8 cellular contexts compared by ENCODE assay signal in genomic region chr19:38869836-38870607, GRCh38. TPM values are rescaled to one million over a fixed set of nuclear protein-coding genes. Genes with fewer than 3 reads are reported as not detected.
DNase-seq lines count a peak whose midpoint lies in the region; ATAC-seq and TF ChIP-seq lines count a peak whose summit lies in the region.

No MANE protein-coding gene starts in this region.

- H3K9me3 Mint-ChIP-seq in activated T-helper 1 cell treated with anti-CD3 and anti-CD28 coated beads, Interleukin-12 subunit alpha, Interleukin-12 subunit beta, Interleukin-2, Interleukin-4 antibody, amounts not matched to agents 30 ng/mL and 10 ng/mL and 1 ng/mL, durations not matched to agents 14 hours and 24 hours and 36 hours, result no peaks in the 10 kb centered on the region
- peaks cover 4% of the 10 kb centered on the region for H3K9me3 Mint-ChIP-seq in nephron progenitor cell

- peak overlapping the region; percentile 87 for H3K27ac Mint-ChIP-seq in activated T-helper 1 cell treated with anti-CD3 and anti-CD28 coated beads, Interleukin-12 subunit alpha, Interleukin-12 subunit beta, Interleukin-2, Interleukin-4 antibody, amounts not matched to agents 30 ng/mL and 10 ng/mL and 1 ng/mL, durations not matched to agents 14 hours and 24 hours and 36 hours
- no peak overlapping the region for H3K27ac Mint-ChIP-seq in nephron progenitor cell

- peak overlapping the region; percentile 64 for H3K9ac ChIP-seq in NT2/D1 (ENCODE audit: insufficient read length, low read depth)

- peak; percentile 70 for ATAC-seq in HG02763 (IDR thresholded peaks at IDR 0.05; ENCODE audit: unreplicated experiment)

- H3K4me1 Mint-ChIP-seq in activated T-helper 1 cell treated with anti-CD3 and anti-CD28 coated beads, Interleukin-12 subunit alpha, Interleukin-12 subunit beta, Interleukin-2, Interleukin-4 antibody, amounts not matched to agents 30 ng/mL and 10 ng/mL and 1 ng/mL, durations not matched to agents 14 hours and 24 hours and 36 hours (ENCODE audit: low read depth), result peaks cover 42% of the 10 kb centered on the region
- H3K4me1 Mint-ChIP-seq in nephron progenitor cell, result peaks cover 34% of the 10 kb centered on the region

- no peak for DNase-seq in NT2/D1 (ENCODE audit: low read depth, low spot score)
- peak; percentile 92 for DNase-seq in activated T-helper 1 cell treated with anti-CD3 and anti-CD28 coated beads, Interleukin-12 subunit alpha, Interleukin-12 subunit beta, Interleukin-2, Interleukin-4 antibody, amounts not matched to agents 30 ng/mL and 10 ng/mL and 1 ng/mL, durations not matched to agents 14 hours and 24 hours and 36 hours (ENCODE audit: low spot score)
- DNase-seq in fibroblast of mammary gland (ENCODE audit: low read depth), result peak; percentile 45
- DNase-seq in nephron progenitor cell, result peak; percentile 81
- peak; percentile 90 for DNase-seq in stimulated activated naive CD4-positive, alpha-beta T cell treated with Interleukin-2 at 50 U/mL for 16 hours (lab: John Stamatoyannopoulos, UW)
- DNase-seq in DMS 273 treated with DMSO at 0.1 percent for 48 hours (lab: John Stamatoyannopoulos, UW), result no peak

- H3K4me3 ChIP-seq in GM08714 (ENCODE audit: low read length), result peak overlapping the region; percentile 47; the same call in 1 of the 2 replicates
- H3K4me3 ChIP-seq in NT2/D1 (ENCODE audit: insufficient read length, low read depth), result peak overlapping the region; percentile 34
- H3K4me3 ChIP-seq in fibroblast of mammary gland (ENCODE audit: control insufficient read depth, low read depth, low read length), result peak overlapping the region; percentile 48

- H3K36me3 ChIP-seq in NT2/D1 (ENCODE audit: insufficient read depth, insufficient read length, low read length), result no peaks in the 10 kb centered on the region

- H3K27me3 ChIP-seq in NT2/D1 (ENCODE audit: insufficient read depth, insufficient read length), result peaks cover 7% of the 10 kb centered on the region

- H3K4me1 ChIP-seq in NT2/D1 (ENCODE audit: insufficient read depth, insufficient read length), result peaks cover 4% of the 10 kb centered on the region

- TF ChIP-seq CTCF in fibroblast of mammary gland (conservative IDR thresholded peaks at IDR 0.05; ENCODE audit: control insufficient read depth, insufficient read depth, low read depth, low read length) (peak; percentile 62), nephron progenitor cell (IDR thresholded peaks at IDR 0.05) (peak; percentile 57)

- peak overlapping the region; percentile 86 for H3K4me3 Mint-ChIP-seq in activated T-helper 1 cell treated with anti-CD3 and anti-CD28 coated beads, Interleukin-12 subunit alpha, Interleukin-12 subunit beta, Interleukin-2, Interleukin-4 antibody, amounts not matched to agents 30 ng/mL and 10 ng/mL and 1 ng/mL, durations not matched to agents 14 hours and 24 hours and 36 hours
- H3K4me3 Mint-ChIP-seq in nephron progenitor cell, result peak overlapping the region; percentile 74

- peaks cover 20% of the 10 kb centered on the region for H3K36me3 Mint-ChIP-seq in activated T-helper 1 cell treated with anti-CD3 and anti-CD28 coated beads, Interleukin-12 subunit alpha, Interleukin-12 subunit beta, Interleukin-2, Interleukin-4 antibody, amounts not matched to agents 30 ng/mL and 10 ng/mL and 1 ng/mL, durations not matched to agents 14 hours and 24 hours and 36 hours (ENCODE audit: low read depth)
- no peaks in the 10 kb centered on the region for H3K36me3 Mint-ChIP-seq in nephron progenitor cell (ENCODE audit: low read depth)

- intact Hi-C loops in activated T-helper 1 cell treated with anti-CD3 and anti-CD28 coated beads, Interleukin-12 subunit alpha, Interleukin-12 subunit beta, Interleukin-2, Interleukin-4 antibody, amounts not matched to agents 30 ng/mL and 10 ng/mL and 1 ng/mL, durations not matched to agents 14 hours and 24 hours and 36 hours (cut with micrococcal nuclease), result loop anchor here (1.0 kb wide), 2 partner anchors 8 to 18 kb away; partner anchors contain the start of gene RINL

- no peaks in the 10 kb centered on the region for H3K27me3 Mint-ChIP-seq in activated T-helper 1 cell treated with anti-CD3 and anti-CD28 coated beads, Interleukin-12 subunit alpha, Interleukin-12 subunit beta, Interleukin-2, Interleukin-4 antibody, amounts not matched to agents 30 ng/mL and 10 ng/mL and 1 ng/mL, durations not matched to agents 14 hours and 24 hours and 36 hours (ENCODE audit: insufficient read depth)
- H3K27me3 Mint-ChIP-seq in nephron progenitor cell (ENCODE audit: low read depth, poor library complexity), result peaks cover 17% of the 10 kb centered on the region

- no peaks in the 10 kb centered on the region for H3K9me3 ChIP-seq in NT2/D1 (ENCODE audit: insufficient read depth, low read length)

RNA-seq across cellular contexts. Expression of gene RINL, which starts 8.1 kb away (rescaled TPM):
- 70.7 and 73.1 TPM in 2 replicates for total RNA-seq in activated T-helper 1 cell treated with anti-CD3 and anti-CD28 coated beads, Interleukin-12 subunit alpha, Interleukin-12 subunit beta, Interleukin-2, Interleukin-4 antibody, amounts not matched to agents 30 ng/mL and 10 ng/mL and 1 ng/mL, durations not matched to agents 14 hours and 24 hours and 36 hours

RNA-seq across cellular contexts. Expression of gene HNRNPL, which starts 20.2 kb away (rescaled TPM):
- 632 and 659 TPM in 2 replicates for total RNA-seq in activated T-helper 1 cell treated with anti-CD3 and anti-CD28 coated beads, Interleukin-12 subunit alpha, Interleukin-12 subunit beta, Interleukin-2, Interleukin-4 antibody, amounts not matched to agents 30 ng/mL and 10 ng/mL and 1 ng/mL, durations not matched to agents 14 hours and 24 hours and 36 hours

RNA-seq across cellular contexts. Expression of gene SIRT2, which starts 29.4 kb away (rescaled TPM):
- total RNA-seq in activated T-helper 1 cell treated with anti-CD3 and anti-CD28 coated beads, Interleukin-12 subunit alpha, Interleukin-12 subunit beta, Interleukin-2, Interleukin-4 antibody, amounts not matched to agents 30 ng/mL and 10 ng/mL and 1 ng/mL, durations not matched to agents 14 hours and 24 hours and 36 hours, result 28.3 and 28.7 TPM in 2 replicates

RNA-seq across cellular contexts. Expression of gene NFKBIB, which starts 29.7 kb away (rescaled TPM):
- total RNA-seq in activated T-helper 1 cell treated with anti-CD3 and anti-CD28 coated beads, Interleukin-12 subunit alpha, Interleukin-12 subunit beta, Interleukin-2, Interleukin-4 antibody, amounts not matched to agents 30 ng/mL and 10 ng/mL and 1 ng/mL, durations not matched to agents 14 hours and 24 hours and 36 hours, result 98.1 and 102 TPM in 2 replicates

RNA-seq across cellular contexts. Expression of gene ECH1, which starts 38.4 kb away (rescaled TPM):
- 125 and 132 TPM in 2 replicates for total RNA-seq in activated T-helper 1 cell treated with anti-CD3 and anti-CD28 coated beads, Interleukin-12 subunit alpha, Interleukin-12 subunit beta, Interleukin-2, Interleukin-4 antibody, amounts not matched to agents 30 ng/mL and 10 ng/mL and 1 ng/mL, durations not matched to agents 14 hours and 24 hours and 36 hours

Comparison
In these comparisons a context has a peak if more than half of its experiments do, and no peak if none do; other contexts are left out.
1. DNase-seq: peak in activated T-helper 1 cell treated with anti-CD3 and anti-CD28 coated beads, Interleukin-12 subunit alpha, Interleukin-12 subunit beta, Interleukin-2, Interleukin-4 antibody, amounts not matched to agents 30 ng/mL and 10 ng/mL and 1 ng/mL, durations not matched to agents 14 hours and 24 hours and 36 hours (single experiment), fibroblast of mammary gland (single experiment), nephron progenitor cell (single experiment) and stimulated activated naive CD4-positive, alpha-beta T cell treated with Interleukin-2 at 50 U/mL for 16 hours (single experiment); none in NT2/D1 (single experiment) and DMS 273 treated with DMSO at 0.1 percent for 48 hours (single experiment).
2. Peak in every context shown above with its lines, with median percentiles within 50 percentile points of each other: H3K4me3 ChIP-seq.